In genomic region chr22:23305321-23305910, GRCh38 we compare ENCODE assay signal across 9 cellular contexts.
DNase-seq lines count a peak whose midpoint lies in the region; ATAC-seq and TF ChIP-seq lines count a peak whose summit lies in the region.
"Had no signal": no experiment of that assay in that cellular context is flagged by ENCODE, and none has a peak within 500 bp of the region (broad histone marks: within the 10 kb centered on the region; RNA-seq: fewer than 3 reads in every experiment).

No MANE protein-coding gene starts in this region.

- TF ChIP-seq CTCF in HEK293 (tag by site-specific recombination; IDR thresholded peaks at IDR 0.05) = no peak
- no peak for TF ChIP-seq CTCF in brain microvascular endothelial cell (IDR thresholded peaks at IDR 0.05; ENCODE audit: low read depth, low read length, missing control alignments)
- no peak for TF ChIP-seq CTCF in GM13977 (IDR thresholded peaks at IDR 0.05; ENCODE audit: extremely low read depth, insufficient read depth, missing control alignments)

- H3K9me3 ChIP-seq in HEK293 (ENCODE audit: control insufficient read depth, insufficient read depth, low read depth, low read length) (no peaks in the 10 kb centered on the region), subcutaneous abdominal adipose tissue (ENCODE audit: control insufficient read depth in 5 of 5, low read length in 5 of 5) (no peaks in the 10 kb centered on the region)

- no peak overlapping the region for H3K9ac ChIP-seq in subcutaneous abdominal adipose tissue (ENCODE audit: low read length in 5 of 5)

- CTCF ChIA-PET in HEK293 (lab: Yijun Ruan, JAX) = interaction anchor here (0.6 to 1.2 kb wide), 4 partner anchors 78 to 146 kb away, joined by 3 to 6 read pairs (median 4); no protein-coding TSS in a partner anchor
- CTCF ChIA-PET in activated naive CD4-positive, alpha-beta T cell treated with anti-CD3 and anti-CD28 coated beads for 36 hours (lab: Charles Lee) = interaction anchor here (1.9 kb wide), 1 partner anchor 80 kb away, joined by 7 read pairs; no protein-coding TSS in a partner anchor

- H3K4me1 ChIP-seq in HEK293 (ENCODE audit: control insufficient read depth, insufficient read depth, low read length) (peaks cover 8% of the 10 kb centered on the region), subcutaneous abdominal adipose tissue (ENCODE audit: control insufficient read depth in 5 of 5, insufficient read depth in 5 of 5, low read length in 5 of 5) (peaks cover 0 to 36% (median 6%) of the 10 kb centered on the region in 5 donors)

- in situ Hi-C loops in brain microvascular endothelial cell (cut with HindIII; ENCODE audit: low pct_ligation_motif_present, low sequenced_read_pairs) (no loop called here), GM13977 (cut with MboI; ENCODE audit: low pct_unique_long_range_greater_than_20kb, low sequenced_read_pairs, unreplicated experiment) (no loop called here)

- no peak overlapping the region for H3K27ac Mint-ChIP-seq in activated naive CD4-positive, alpha-beta T cell treated with anti-CD3 and anti-CD28 coated beads for 36 hours

- POLR2A ChIA-PET in HEK293 (lab: Yijun Ruan, JAX) = no interaction called here

- H3K27ac ChIP-seq in HEK293 (ENCODE audit: extremely low read depth, low read depth, low read length) (no peak overlapping the region; the same call in 1 of the 2 replicates), brain microvascular endothelial cell (peak overlapping the region; percentile 84), subcutaneous abdominal adipose tissue (ENCODE audit: low read depth, low read length) (peak overlapping the region; percentile 46)

- H3K4me1 Mint-ChIP-seq in activated naive CD4-positive, alpha-beta T cell treated with anti-CD3 and anti-CD28 coated beads for 36 hours (ENCODE audit: low read depth) = no peaks in the 10 kb centered on the region

- H3K27me3 ChIP-seq in brain microvascular endothelial cell (replicated peaks) (no peaks in the 10 kb centered on the region), subcutaneous abdominal adipose tissue (ENCODE audit: control insufficient read depth in 5 of 5, insufficient read depth in 4 of 5, low read length in 5 of 5) (no peaks in the 10 kb centered on the region)

- intact Hi-C loops in activated naive CD4-positive, alpha-beta T cell treated with anti-CD3 and anti-CD28 coated beads for 36 hours (cut with micrococcal nuclease) = no loop called here

- DNase-seq in brain microvascular endothelial cell (peak; percentile 64), kidney glomerular epithelial cell (lab: John Stamatoyannopoulos, UW) (peak; percentile 21), GM13977 (ENCODE audit: low spot score) (no peak)
- no peak for DNase-seq in activated naive CD4-positive, alpha-beta T cell treated with anti-CD3 and anti-CD28 coated beads for 36 hours
- DNase-seq: effector CD8-positive, alpha-beta T cell had no signal

- H3K27me3 Mint-ChIP-seq in activated naive CD4-positive, alpha-beta T cell treated with anti-CD3 and anti-CD28 coated beads for 36 hours (ENCODE audit: low read depth) = no peaks in the 10 kb centered on the region

- H3K36me3 Mint-ChIP-seq in activated naive CD4-positive, alpha-beta T cell treated with anti-CD3 and anti-CD28 coated beads for 36 hours (ENCODE audit: low read depth) = peaks cover 5% of the 10 kb centered on the region

- no peaks in the 10 kb centered on the region for H3K9me3 Mint-ChIP-seq in activated naive CD4-positive, alpha-beta T cell treated with anti-CD3 and anti-CD28 coated beads for 36 hours

- H3K36me3 ChIP-seq in HEK293 (ENCODE audit: control insufficient read depth in 2 of 2, insufficient read depth in 1 of 2, low read length in 2 of 2) (peaks cover 0 to 44% of the 10 kb centered on the region in 2 experiments; a peak in 2 of 3 replicates), brain microvascular endothelial cell (replicated peaks) (peaks cover 2% of the 10 kb centered on the region), subcutaneous abdominal adipose tissue (ENCODE audit: control insufficient read depth in 5 of 5, insufficient read depth in 5 of 5, low read length in 5 of 5) (peaks cover 4 to 42% (median 26%) of the 10 kb centered on the region in 5 donors)

- no peak overlapping the region for H3K4me3 Mint-ChIP-seq in activated naive CD4-positive, alpha-beta T cell treated with anti-CD3 and anti-CD28 coated beads for 36 hours

- no peak overlapping the region for H3K4me3 ChIP-seq in HEK293 (ENCODE audit: low read depth, low read length)
- no peak overlapping the region for H3K4me3 ChIP-seq in brain microvascular endothelial cell (ENCODE audit: low read depth, low read length)
- peak overlapping the region in 1 of 5 donors; percentile 3 for H3K4me3 ChIP-seq in subcutaneous abdominal adipose tissue (ENCODE audit: low read depth in 1 of 5, low read length in 5 of 5)

- ATAC-seq in HG03460 (IDR thresholded peaks at IDR 0.05; ENCODE audit: unreplicated experiment) (no peak), HG03565 (IDR thresholded peaks at IDR 0.05; ENCODE audit: unreplicated experiment) (no peak)

TF ChIP-seq in HEK293, 187 proteins besides CTCF, POLR2A, EP300 and RAD21:
- TF ChIP-seq, protein P1, sequence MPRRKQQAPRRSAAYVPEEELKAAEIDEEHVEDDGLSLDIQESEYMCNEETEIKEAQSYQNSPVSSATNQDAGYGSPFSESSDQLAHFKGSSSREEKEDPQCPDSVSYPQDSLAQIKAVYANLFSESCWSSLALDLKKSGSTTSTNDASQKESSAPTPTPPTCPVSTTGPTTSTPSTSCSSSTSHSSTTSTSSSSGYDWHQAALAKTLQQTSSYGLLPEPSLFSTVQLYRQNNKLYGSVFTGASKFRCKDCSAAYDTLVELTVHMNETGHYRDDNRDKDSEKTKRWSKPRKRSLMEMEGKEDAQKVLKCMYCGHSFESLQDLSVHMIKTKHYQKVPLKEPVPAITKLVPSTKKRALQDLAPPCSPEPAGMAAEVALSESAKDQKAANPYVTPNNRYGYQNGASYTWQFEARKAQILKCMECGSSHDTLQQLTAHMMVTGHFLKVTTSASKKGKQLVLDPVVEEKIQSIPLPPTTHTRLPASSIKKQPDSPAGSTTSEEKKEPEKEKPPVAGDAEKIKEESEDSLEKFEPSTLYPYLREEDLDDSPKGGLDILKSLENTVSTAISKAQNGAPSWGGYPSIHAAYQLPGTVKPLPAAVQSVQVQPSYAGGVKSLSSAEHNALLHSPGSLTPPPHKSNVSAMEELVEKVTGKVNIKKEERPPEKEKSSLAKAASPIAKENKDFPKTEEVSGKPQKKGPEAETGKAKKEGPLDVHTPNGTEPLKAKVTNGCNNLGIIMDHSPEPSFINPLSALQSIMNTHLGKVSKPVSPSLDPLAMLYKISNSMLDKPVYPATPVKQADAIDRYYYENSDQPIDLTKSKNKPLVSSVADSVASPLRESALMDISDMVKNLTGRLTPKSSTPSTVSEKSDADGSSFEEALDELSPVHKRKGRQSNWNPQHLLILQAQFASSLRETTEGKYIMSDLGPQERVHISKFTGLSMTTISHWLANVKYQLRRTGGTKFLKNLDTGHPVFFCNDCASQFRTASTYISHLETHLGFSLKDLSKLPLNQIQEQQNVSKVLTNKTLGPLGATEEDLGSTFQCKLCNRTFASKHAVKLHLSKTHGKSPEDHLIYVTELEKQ (tag by site-specific recombination; IDR thresholded peaks at IDR 0.05; ENCODE audit: borderline replicate concordance) = no peak
- peak; percentile 39 for TF ChIP-seq GLIS1 (tag by site-specific recombination; IDR thresholded peaks at IDR 0.05)
TF ChIP-seq in HEK293: peak in this region for 1.

Comparison
In these comparisons a context has a peak if more than half of its experiments do, and no peak if none do; other contexts are left out.
1. DNase-seq: peak in brain microvascular endothelial cell (single experiment) and kidney glomerular epithelial cell (single experiment); none in GM13977 (single experiment) and activated naive CD4-positive, alpha-beta T cell treated with anti-CD3 and anti-CD28 coated beads for 36 hours (single experiment).